Comparison of ENCODE assay signal across 18 cellular contexts in the genomic region with DNA sequence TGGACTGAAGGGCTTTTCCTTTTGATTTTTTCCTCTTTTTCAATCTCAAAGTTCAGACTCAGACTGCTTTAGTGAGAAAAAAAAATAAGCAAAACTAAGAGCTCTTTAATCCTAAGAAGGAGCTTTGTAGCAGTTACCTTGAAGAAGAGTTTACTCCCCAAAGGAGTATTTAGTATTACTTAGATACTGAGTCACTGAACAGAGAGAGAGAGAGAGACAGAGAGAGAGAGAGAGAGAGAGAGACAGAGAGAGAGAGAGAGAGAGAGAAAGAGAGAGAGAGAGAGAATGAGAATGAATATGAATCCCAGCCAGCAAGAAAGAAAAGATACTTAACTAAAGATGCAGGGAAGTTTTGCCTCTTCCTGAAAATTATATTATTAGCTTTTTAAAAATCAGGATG. TPM values are rescaled to one million over a fixed set of nuclear protein-coding genes. Genes with fewer than 3 reads are reported as not detected.
DNase-seq lines count a peak whose midpoint lies in the region; TF ChIP-seq lines count a peak whose summit lies in the region.
"Had no signal": no experiment of that assay in that cellular context is flagged by ENCODE, and none has a peak within 500 bp of the region (broad histone marks: within the 10 kb centered on the region; RNA-seq: fewer than 3 reads in every experiment).

No MANE protein-coding gene starts in this region.

- no peak overlapping the region for H3K4ac ChIP-seq in mesenchymal stem cell (ENCODE audit: low read depth in 1 of 2, low read length in 2 of 2)

- H3K9me2 ChIP-seq in MM.1S (replicated peaks; ENCODE audit: insufficient read depth, low read length): no peaks in the 10 kb centered on the region

- H2AFZ ChIP-seq in mesenchymal stem cell (ENCODE audit: low read depth, low read length) (no peak overlapping the region), MM.1S (ENCODE audit: low read length) (no peak overlapping the region)

- H2BK5ac ChIP-seq in mesenchymal stem cell (ENCODE audit: low read depth, low read length, poor library complexity, severe bottlenecking): no peak overlapping the region

- H4K20me1 ChIP-seq in MM.1S (ENCODE audit: insufficient read depth, low read length): no peaks in the 10 kb centered on the region

- no peak overlapping the region for H3K18ac ChIP-seq in mesenchymal stem cell (ENCODE audit: low read depth in 1 of 2, low read length in 2 of 2)

- intact Hi-C loops in posterior vena cava (cut with DNase I): no loop called here

- no peaks in the 10 kb centered on the region for H3K36me3 Mint-ChIP-seq in endothelial cell (ENCODE audit: low read depth, unreplicated experiment)
- H3K36me3 Mint-ChIP-seq: activated naive CD8-positive, alpha-beta T cell treated with anti-CD3 and anti-CD28 coated beads for 36 hours; natural killer cell had no signal

- H3K4me3 Mint-ChIP-seq in endothelial cell (ENCODE audit: unreplicated experiment): no peak overlapping the region
- H3K4me3 Mint-ChIP-seq: activated CD4-positive, alpha-beta memory T cell treated with anti-CD3 and anti-CD28 coated beads, Interleukin-2, amount 10 ng/mL, durations not matched to agents 7 days and 5 days; activated naive CD8-positive, alpha-beta T cell treated with anti-CD3 and anti-CD28 coated beads for 36 hours; activated T-cell treated with anti-CD3 and anti-CD28 coated beads, Interleukin-2, amount 50 U/mL, for 4 hours; natural killer cell had no signal

- no peak overlapping the region for H2AK5ac ChIP-seq in mesenchymal stem cell (ENCODE audit: low read length, severe bottlenecking)

- no peak overlapping the region for H4K91ac ChIP-seq in mesenchymal stem cell (ENCODE audit: low read length)

- TF ChIP-seq CTCF in endothelial cell (IDR thresholded peaks at IDR 0.05; ENCODE audit: unreplicated experiment) (no peak), MM.1S (IDR thresholded peaks at IDR 0.05; ENCODE audit: low read length) (no peak)

- H3K27me3 ChIP-seq in mesenchymal stem cell (ENCODE audit: control insufficient read depth in 1 of 2, insufficient read depth in 1 of 2, low read length in 2 of 2) (no peaks in the 10 kb centered on the region), stomach smooth muscle (ENCODE audit: control insufficient read depth in 1 of 2, insufficient read depth in 2 of 2, low read length in 2 of 2) (no peaks in the 10 kb centered on the region), MM.1S (replicated peaks; ENCODE audit: insufficient read depth, low read length) (no peaks in the 10 kb centered on the region)
- H3K27me3 ChIP-seq: stomach had no signal

- no peaks in the 10 kb centered on the region for H3K79me2 ChIP-seq in MM.1S (ENCODE audit: low read length)

- H3K9me3 ChIP-seq in mesenchymal stem cell (ENCODE audit: control insufficient read depth, low read length) (no peaks in the 10 kb centered on the region), stomach smooth muscle (ENCODE audit: control insufficient read depth in 2 of 2, low read length in 2 of 2) (no peaks in the 10 kb centered on the region), MM.1S (replicated peaks; ENCODE audit: insufficient read depth, low read length) (no peaks in the 10 kb centered on the region)
- H3K9me3 ChIP-seq: stomach had no signal

- peaks cover 14% of the 10 kb centered on the region for H3K4me1 Mint-ChIP-seq in endothelial cell (ENCODE audit: unreplicated experiment)
- H3K4me1 Mint-ChIP-seq: activated CD4-positive, alpha-beta memory T cell treated with anti-CD3 and anti-CD28 coated beads, Interleukin-2, amount 10 ng/mL, durations not matched to agents 7 days and 5 days; activated naive CD8-positive, alpha-beta T cell treated with anti-CD3 and anti-CD28 coated beads for 36 hours; natural killer cell had no signal

- H2BK12ac ChIP-seq in mesenchymal stem cell (ENCODE audit: low read length in 2 of 2): no peak overlapping the region

- H4K8ac ChIP-seq in mesenchymal stem cell (ENCODE audit: low read length): no peak overlapping the region

- no peak overlapping the region for H2BK15ac ChIP-seq in mesenchymal stem cell (ENCODE audit: low read depth, poor library complexity, severe bottlenecking)

- no peak overlapping the region for H3K14ac ChIP-seq in mesenchymal stem cell (ENCODE audit: low read length in 2 of 2)

- no peak overlapping the region for H3K27ac ChIP-seq in mesenchymal stem cell (ENCODE audit: low read length, poor library complexity, severe bottlenecking)
- H3K27ac ChIP-seq in stomach smooth muscle (ENCODE audit: low read length): no peak overlapping the region
- H3K27ac ChIP-seq in MM.1S (ENCODE audit: low read length): no peak overlapping the region
- H3K27ac ChIP-seq: foreskin keratinocyte had no signal

- no peak overlapping the region for H2BK120ac ChIP-seq in mesenchymal stem cell (ENCODE audit: low read depth, low read length)

- H3K36me3 ChIP-seq in mesenchymal stem cell (ENCODE audit: control insufficient read depth in 1 of 2, insufficient read depth in 2 of 2, low read depth in 1 of 2, low read length in 2 of 2) (no peaks in the 10 kb centered on the region), stomach smooth muscle (ENCODE audit: control insufficient read depth in 2 of 2, insufficient read depth in 2 of 2, low read length in 2 of 2) (no peaks in the 10 kb centered on the region), MM.1S (replicated peaks; ENCODE audit: insufficient read depth, low read length) (no peaks in the 10 kb centered on the region)
- H3K36me3 ChIP-seq: stomach had no signal

- no peaks in the 10 kb centered on the region for H3K9me3 Mint-ChIP-seq in endothelial cell (ENCODE audit: unreplicated experiment)
- H3K9me3 Mint-ChIP-seq: activated CD4-positive, alpha-beta memory T cell treated with anti-CD3 and anti-CD28 coated beads, Interleukin-2, amount 10 ng/mL, durations not matched to agents 7 days and 5 days; activated naive CD8-positive, alpha-beta T cell treated with anti-CD3 and anti-CD28 coated beads for 36 hours; activated T-cell treated with anti-CD3 and anti-CD28 coated beads, Interleukin-2, amount 50 U/mL, for 4 hours had no signal

- H3K4me2 ChIP-seq in mesenchymal stem cell (ENCODE audit: low read length, poor library complexity, severe bottlenecking) (no peak overlapping the region), MM.1S (ENCODE audit: low read depth, low read length) (no peak overlapping the region)

- H3K4me3 ChIP-seq in mesenchymal stem cell (ENCODE audit: insufficient read depth in 1 of 2, low read depth in 1 of 2, low read length in 2 of 2): no peak overlapping the region
- H3K4me3 ChIP-seq in stomach smooth muscle (ENCODE audit: low read length in 2 of 2): peak overlapping the region; percentile 9 to 56
- no peak overlapping the region for H3K4me3 ChIP-seq in MM.1S (ENCODE audit: low read length)
- H3K4me3 ChIP-seq: stomach had no signal

- H3K4me1 ChIP-seq in mesenchymal stem cell (ENCODE audit: control insufficient read depth, insufficient read depth, low read depth, low read length): no peaks in the 10 kb centered on the region
- no peaks in the 10 kb centered on the region for H3K4me1 ChIP-seq in stomach smooth muscle (ENCODE audit: control insufficient read depth, insufficient read depth, low read length)
- H3K4me1 ChIP-seq in MM.1S (ENCODE audit: low read length): no peaks in the 10 kb centered on the region
- H3K4me1 ChIP-seq: foreskin keratinocyte had no signal

- peak overlapping the region; percentile 3 for H3K27ac Mint-ChIP-seq in endothelial cell (ENCODE audit: unreplicated experiment)
- H3K27ac Mint-ChIP-seq: activated CD4-positive, alpha-beta memory T cell treated with anti-CD3 and anti-CD28 coated beads, Interleukin-2, amount 10 ng/mL, durations not matched to agents 7 days and 5 days; activated naive CD8-positive, alpha-beta T cell treated with anti-CD3 and anti-CD28 coated beads for 36 hours; natural killer cell had no signal

- peaks cover 1% of the 10 kb centered on the region for H3K27me3 Mint-ChIP-seq in endothelial cell (ENCODE audit: unreplicated experiment)
- H3K27me3 Mint-ChIP-seq: activated CD4-positive, alpha-beta memory T cell treated with anti-CD3 and anti-CD28 coated beads, Interleukin-2, amount 10 ng/mL, durations not matched to agents 7 days and 5 days; activated naive CD8-positive, alpha-beta T cell treated with anti-CD3 and anti-CD28 coated beads for 36 hours had no signal

- H3K9ac ChIP-seq in mesenchymal stem cell (ENCODE audit: low read length) (peak overlapping the region; percentile 65), stomach smooth muscle (ENCODE audit: low read length in 2 of 2) (no peak overlapping the region), MM.1S (ENCODE audit: low read length) (no peak overlapping the region)

- H3F3A ChIP-seq in MM.1S (ENCODE audit: insufficient read depth, low read length): no peaks in the 10 kb centered on the region

- H3K79me1 ChIP-seq in mesenchymal stem cell (replicated peaks; ENCODE audit: low read length, poor library complexity, severe bottlenecking): no peaks in the 10 kb centered on the region

- DNase-seq in LHCN-M2 (ENCODE audit: low read depth): peak; percentile 13
- DNase-seq in endothelial cell (ENCODE audit: low spot score): no peak
- peak; percentile 44 for DNase-seq in mesenchymal stem cell
- no peak for DNase-seq in NCI-H446 (lab: John Stamatoyannopoulos, UW)
- DNase-seq in posterior vena cava (ENCODE audit: low spot score): no peak
- no peak for DNase-seq in stimulated activated CD4-positive, alpha-beta T cell treated with anti-CD3 and anti-CD28 coated beads, Interleukin-2, amount 100 ng/mL, for 48 hours
- DNase-seq in MM.1S: no peak
- DNase-seq: activated CD4-positive, alpha-beta memory T cell treated with anti-CD3 and anti-CD28 coated beads, Interleukin-2, amount 10 ng/mL, durations not matched to agents 7 days and 5 days; activated naive CD8-positive, alpha-beta T cell treated with anti-CD3 and anti-CD28 coated beads for 36 hours; activated T-cell treated with anti-CD3 and anti-CD28 coated beads, Interleukin-2, amount 50 U/mL, for 4 hours; central memory CD4-positive, alpha-beta T cell; foreskin keratinocyte; natural killer cell; NCI-H1694; NCI-H345; stomach had no signal

- H3K23ac ChIP-seq in mesenchymal stem cell (ENCODE audit: low read length in 2 of 2): no peak overlapping the region

RNA-seq across cellular contexts. Expression of a gene that starts 0.3 kb away (rescaled TPM):
- 48.9 and 53.3 TPM in 2 replicates for total RNA-seq in LHCN-M2 (2014; rRNA removed)
- 13.3 TPM for polyA plus RNA-seq in LHCN-M2 (2012)
- total RNA-seq in endothelial cell (ENCODE audit: unreplicated experiment): 20.3 TPM
- 26.2 TPM for polyA plus RNA-seq in mesenchymal stem cell (2013, experiment 1 of 2)
- polyA plus RNA-seq in mesenchymal stem cell (2013, experiment 2 of 2): 26.1 TPM
- 10 to 100 TPM; 13.6 to 17.4 TPM for total RNA-seq in posterior vena cava
- total RNA-seq: activated CD4-positive, alpha-beta memory T cell treated with anti-CD3 and anti-CD28 coated beads, Interleukin-2, amount 10 ng/mL, durations not matched to agents 7 days and 5 days; activated naive CD8-positive, alpha-beta T cell treated with anti-CD3 and anti-CD28 coated beads for 36 hours; natural killer cell; T-helper 1 cell treated with Interleukin-12 subunit alpha and Interleukin-12 subunit beta and Interleukin-4 antibody, amounts not matched to agents 30 ng/mL and 1 ng/mL, for 36 hours had no signal

Comparison
In these comparisons a context has a peak if more than half of its experiments do, and no peak if none do; other contexts are left out.
1. DNase-seq: peak in LHCN-M2 (single experiment) and mesenchymal stem cell (single experiment); none in endothelial cell (single experiment), NCI-H446 (0 of 2), posterior vena cava (single experiment), stimulated activated CD4-positive, alpha-beta T cell treated with anti-CD3 and anti-CD28 coated beads, Interleukin-2, amount 100 ng/mL, for 48 hours (0 of 2) and MM.1S (single experiment).
2. H3K4me3 ChIP-seq: peak in stomach smooth muscle (2 of 2); none in mesenchymal stem cell (0 of 2) and MM.1S (single experiment).